7 cellular contexts compared by ENCODE assay signal in genomic region chr1:110087812-110088738, GRCh38. TPM values are rescaled to one million over a fixed set of nuclear protein-coding genes. Genes with fewer than 3 reads are reported as not detected.
A peak's percentile ranks its signal among the peaks of the same experiment; 100 is the strongest.
DNase-seq lines count a peak whose midpoint lies in the region; TF ChIP-seq lines count a peak whose summit lies in the region.

No MANE protein-coding gene starts in this region.

- H3K9me3 ChIP-seq in WERI-Rb-1 (ENCODE audit: severe bottlenecking) = no peaks in the 10 kb centered on the region
- no peaks in the 10 kb centered on the region for H3K9me3 ChIP-seq in uterus

- H3K27me3 ChIP-seq in WERI-Rb-1 (ENCODE audit: insufficient read depth, low read depth, severe bottlenecking) = peaks cover 29% of the 10 kb centered on the region
- no peaks in the 10 kb centered on the region for H3K27me3 ChIP-seq in uterus

- H3K36me3 ChIP-seq in WERI-Rb-1 = no peaks in the 10 kb centered on the region
- H3K36me3 ChIP-seq in uterus = no peaks in the 10 kb centered on the region

- peak overlapping the region; percentile 77; the same call in 1 of the 2 replicates for H3K27ac Mint-ChIP-seq in HFFc6

- H3K4me1 ChIP-seq in uterus = no peaks in the 10 kb centered on the region

- peaks cover 8% of the 10 kb centered on the region for H3K27me3 Mint-ChIP-seq in HFFc6 (ENCODE audit: insufficient read depth)

- peak overlapping the region; percentile 69; the same call in 1 of the 2 replicates for H3K4me3 Mint-ChIP-seq in HFFc6

- no peaks in the 10 kb centered on the region for H3K9me3 Mint-ChIP-seq in HFFc6

- TF ChIP-seq POLR2A in uterus (IDR thresholded peaks at IDR 0.05) = no peak

- no peak overlapping the region for H3K4me3 ChIP-seq in WERI-Rb-1 (ENCODE audit: low read depth, low read length)
- H3K4me3 ChIP-seq in uterus = no peak overlapping the region

- H3K4me1 Mint-ChIP-seq in HFFc6 (ENCODE audit: low read depth) = peaks cover 68% of the 10 kb centered on the region

- in situ Hi-C loops in G401 (cut with HindIII; ENCODE audit: low sequenced_read_pairs) = no loop called here

- intact Hi-C loops in uterus (cut with DNase I; ENCODE audit: low total_unique reads) = no loop called here

- DNase-seq in G401 (ENCODE audit: low spot score) (peak; percentile 63), HFFc6 (peak; percentile 73), NCI-H2081 (lab: John Stamatoyannopoulos, UW) (peak; percentile 55 to 57), WERI-Rb-1 (peak; percentile 78), middle frontal gyrus (ENCODE audit: extremely low spot score, low spot score) (peak; percentile 36), uterus (peak in 1 of 2 donors; percentile 50)
- peak; percentile 5 for DNase-seq in effector CD8-positive, alpha-beta T cell (lab: John Stamatoyannopoulos, UW)

- no peaks in the 10 kb centered on the region for H3K36me3 Mint-ChIP-seq in HFFc6 (ENCODE audit: low read depth)

- TF ChIP-seq CTCF in HFFc6 (IDR thresholded peaks at IDR 0.05) (peak; percentile 87), WERI-Rb-1 (IDR thresholded peaks at IDR 0.05; ENCODE audit: low read depth, low read length) (peak; percentile 68), uterus (IDR thresholded peaks at IDR 0.05) (peak; percentile 43 to 71 (median 54))

- no peak overlapping the region for H3K27ac ChIP-seq in WERI-Rb-1
- no peak overlapping the region for H3K27ac ChIP-seq in uterus

RNA-seq across cellular contexts. Expression of gene ALX3, which starts 17.6 kb away (rescaled TPM):
- not detected in 2 replicates for total RNA-seq in G401 (2014; rRNA removed; shearing (Covaris generic))
- 10 to 100 TPM in 1 of 6 experiments, 1 to 10 TPM in 5; 1.0 to 10.0 (median 1.4) TPM for total RNA-seq in HFFc6 (2021; fragmentation: NEBNext Ultra II Directional; extraction: Animal tissue kit (Norgen Biotek cat#: 25700))
- total RNA-seq in uterus = under 1 TPM in 2 of 4 donors, not detected in 2; 0.21 to 0.26 TPM

RNA-seq across cellular contexts. Expression of gene UBL4B, which starts 24.2 kb away (rescaled TPM):
- not detected in 2 replicates for total RNA-seq in G401 (2014; rRNA removed; shearing (Covaris generic))
- 10 to 100 TPM in 1 of 6 experiments, 1 to 10 TPM in 5; 1.5 to 10.9 (median 1.8) TPM for total RNA-seq in HFFc6 (2021; fragmentation: NEBNext Ultra II Directional; extraction: Animal tissue kit (Norgen Biotek cat#: 25700))
- not detected for total RNA-seq in uterus

RNA-seq across cellular contexts. Expression of gene STRIP1, which starts 53.7 kb away (rescaled TPM):
- 28.1 and 28.3 TPM in 2 replicates for total RNA-seq in G401 (2014; rRNA removed; shearing (Covaris generic))
- total RNA-seq in HFFc6 (2021; fragmentation: NEBNext Ultra II Directional; extraction: Animal tissue kit (Norgen Biotek cat#: 25700)) = 10 to 100 TPM; 33.2 to 48.4 (median 36.8) TPM
- total RNA-seq in uterus = 100 to 1,000 TPM in 1 of 4 donors, 10 to 100 TPM in 3; 17.1 to 102 (median 42.0) TPM
